ENCODE assay signal across 1 cellular context in genomic region chr6:28896505-28897392, GRCh38.
TF ChIP-seq lines count a peak whose summit lies in the region.

No MANE protein-coding gene starts in this region.

TF ChIP-seq in K562, 482 proteins besides CTCF, POLR2A, EP300 and RAD21 (continued from another document and continues in another):
- TF ChIP-seq RBM17 (IDR thresholded peaks at IDR 0.05; ENCODE audit: borderline replicate concordance, low read depth, low read length): no peak
- no peak for TF ChIP-seq ZBTB8A (IDR thresholded peaks at IDR 0.05; ENCODE audit: partially characterized antibody)
- peak; percentile 85 for TF ChIP-seq ZBTB9 (CRISPR knock-in tag; IDR thresholded peaks at IDR 0.05)
- TF ChIP-seq PML (IDR thresholded peaks at IDR 0.05; ENCODE audit: low read length): no peak
- TF ChIP-seq FOXP1 (CRISPR knock-in tag; IDR thresholded peaks at IDR 0.05): no peak
- no peak for TF ChIP-seq ZNF695 (CRISPR knock-in tag; IDR thresholded peaks at IDR 0.05)
- no peak for TF ChIP-seq ZHX1 (conservative IDR thresholded peaks at IDR 0.05; ENCODE audit: low read length)
- TF ChIP-seq ZNF589 (CRISPR knock-in tag; IDR thresholded peaks at IDR 0.05; ENCODE audit: low read depth): peak; percentile 41; the same call in 1 of the 2 replicates
- peak; percentile 46 for TF ChIP-seq MGA (IDR thresholded peaks at IDR 0.05)
- no peak for TF ChIP-seq ETV1 (tag; conservative IDR thresholded peaks at IDR 0.05; ENCODE audit: low read depth)
- TF ChIP-seq MITF (IDR thresholded peaks at IDR 0.05): no peak
- TF ChIP-seq NELFE (IDR thresholded peaks at IDR 0.05; ENCODE audit: insufficient read depth, insufficient read length): no peak
- TF ChIP-seq STAT5B (CRISPR knock-in tag; IDR thresholded peaks at IDR 0.05): no peak
- no peak for TF ChIP-seq CREB5 (CRISPR knock-in tag; IDR thresholded peaks at IDR 0.05)
- 0 out of 2 replicates have a peak, but pooled peaks have one; percentile 36 for TF ChIP-seq ELF2 (CRISPR knock-in tag; IDR thresholded peaks at IDR 0.05)
- TF ChIP-seq CEBPG (CRISPR knock-in tag; IDR thresholded peaks at IDR 0.05): no peak
- no peak for TF ChIP-seq CEBPG (tag; conservative IDR thresholded peaks at IDR 0.05 in 1 of 2, IDR thresholded peaks at IDR 0.05 in 1 of 2)
- TF ChIP-seq AFF4 (CRISPR knock-in tag; IDR thresholded peaks at IDR 0.05): peak; percentile 84
- TF ChIP-seq WHSC1 (IDR thresholded peaks at IDR 0.05; ENCODE audit: low read length): no peak
- peak; percentile 62; the same call in 1 of the 2 replicates for TF ChIP-seq ZNF41 (CRISPR knock-in tag; conservative IDR thresholded peaks at IDR 0.05)
- no peak for TF ChIP-seq ZNF140 (CRISPR knock-in tag; IDR thresholded peaks at IDR 0.05)
- TF ChIP-seq ZBTB11 (CRISPR knock-in tag; IDR thresholded peaks at IDR 0.05): 0 out of 6 replicates have a peak, but pooled peaks of 1 of the 3 experiments have one; percentile 14
